Comparison of ENCODE assay signal across 15 cellular contexts in genomic region chr2:201275991-201276390, GRCh38. TPM values are rescaled to one million over a fixed set of nuclear protein-coding genes. Genes with fewer than 3 reads are reported as not detected.
A peak's percentile ranks its signal among the peaks of the same experiment; 100 is the strongest.
DNase-seq lines count a peak whose midpoint lies in the region; ATAC-seq and TF ChIP-seq lines count a peak whose summit lies in the region.
"Had no signal": no experiment of that assay in that cellular context is flagged by ENCODE, and none has a peak within 500 bp of the region (broad histone marks: within the 10 kb centered on the region; RNA-seq: fewer than 3 reads in every experiment).

No MANE protein-coding gene starts in this region.

- no peaks in the 10 kb centered on the region for H3K9me2 ChIP-seq in GM23338 (ENCODE audit: insufficient read depth)

- peaks cover 86 to 95% of the 10 kb centered on the region in 2 donors for H3K36me3 Mint-ChIP-seq in CD14-positive monocyte
- H3K36me3 Mint-ChIP-seq in GM23338 (ENCODE audit: low read depth): no peaks in the 10 kb centered on the region
- peaks cover 30 to 46% of the 10 kb centered on the region in 2 donors for H3K36me3 Mint-ChIP-seq in naive B cell

- no peak for DNase-seq in CD14-positive monocyte (ENCODE audit: low spot score)
- peak; percentile 90 for DNase-seq in GM23338 (ENCODE audit: low spot score)
- DNase-seq in brain microvascular endothelial cell: no peak
- no peak for DNase-seq in naive B cell
- no peak for DNase-seq in RPMI8226
- no peak for DNase-seq in dorsolateral prefrontal cortex
- DNase-seq: amygdala; central memory CD4-positive, alpha-beta T cell; foreskin fibroblast; Karpas-422; left lung; NCI-H1105 treated with DMSO at 0.1 percent for 48 hours; NCI-H526 treated with DMSO at 0.1 percent for 48 hours; small intestine had no signal

- peaks cover 0 to 2% (median 0%) of the 10 kb centered on the region in 7 donors for H3K9me3 Mint-ChIP-seq in CD14-positive monocyte
- no peaks in the 10 kb centered on the region for H3K9me3 Mint-ChIP-seq in GM23338
- no peaks in the 10 kb centered on the region for H3K9me3 Mint-ChIP-seq in naive B cell

- no peaks in the 10 kb centered on the region for H3K4me1 ChIP-seq in GM23338 (ENCODE audit: insufficient read depth)

- H3K4me3 ChIP-seq in GM23338 (no peak overlapping the region), brain microvascular endothelial cell (ENCODE audit: low read depth, low read length) (no peak overlapping the region), dorsolateral prefrontal cortex (no peak overlapping the region)
- H3K4me3 ChIP-seq: left lung had no signal

- H4K20me1 ChIP-seq in GM23338 (replicated peaks; ENCODE audit: insufficient read depth): no peaks in the 10 kb centered on the region

- H3K27me3 Mint-ChIP-seq in CD14-positive monocyte (ENCODE audit: low read depth in 3 of 3) (peaks cover 0 to 3% (median 0%) of the 10 kb centered on the region in 3 donors), GM23338 (ENCODE audit: insufficient read depth, low read depth, poor library complexity) (no peaks in the 10 kb centered on the region), naive B cell (no peaks in the 10 kb centered on the region)

- H3K27ac ChIP-seq in GM23338 (ENCODE audit: low read depth) (no peak overlapping the region), brain microvascular endothelial cell (no peak overlapping the region), dorsolateral prefrontal cortex (peak overlapping the region in 2 of 59 donors; percentile 25 to 49)
- H3K27ac ChIP-seq: left lung had no signal

- intact Hi-C loops in CD14-positive monocyte (cut with micrococcal nuclease): loop anchor here in 1 of 2 donors (10.0 kb wide), 1 partner anchor 89 kb away; no protein-coding TSS in a partner anchor
- intact Hi-C loops in dorsolateral prefrontal cortex (cut with DNase I): no loop called here

- peak; percentile 100 for ATAC-seq in GM23338
- ATAC-seq in naive B cell (ENCODE audit: low read depth in 2 of 2): peak; percentile 30 to 39
- no peak for ATAC-seq in HG03025 (IDR thresholded peaks at IDR 0.05; ENCODE audit: low FRiP score, unreplicated experiment)
- ATAC-seq: left lung had no signal

- H3K79me2 ChIP-seq in GM23338 (replicated peaks; ENCODE audit: insufficient read depth): no peaks in the 10 kb centered on the region

- no peak overlapping the region for H3K4me2 ChIP-seq in GM23338

- H2AFZ ChIP-seq in GM23338: no peak overlapping the region

- H3K36me3 ChIP-seq in GM23338 (ENCODE audit: insufficient read depth): no peaks in the 10 kb centered on the region
- peaks cover 17% of the 10 kb centered on the region for H3K36me3 ChIP-seq in brain microvascular endothelial cell (replicated peaks)

- H3K27ac Mint-ChIP-seq in CD14-positive monocyte (peak overlapping the region in 1 of 7 donors; percentile 47), GM23338 (no peak overlapping the region), naive B cell (peak overlapping the region in 3 of 6 donors; percentile 29 to 70 (median 58))

- TF ChIP-seq CTCF in CD14-positive monocyte (IDR thresholded peaks at IDR 0.05) (peak; percentile 13), GM23338 (conservative IDR thresholded peaks at IDR 0.05; ENCODE audit: low read depth in 2 of 2) (peak; percentile 67 to 79), brain microvascular endothelial cell (IDR thresholded peaks at IDR 0.05; ENCODE audit: low read depth, low read length, missing control alignments) (peak; percentile 25), dorsolateral prefrontal cortex (IDR thresholded peaks at IDR 0.05 in 54 of 56, conservative IDR thresholded peaks at IDR 0.05 in 2 of 56; ENCODE audit: low read depth in 1 of 56, partially characterized antibody in 56 of 56) (no peak)

- in situ Hi-C loops in brain microvascular endothelial cell (cut with HindIII; ENCODE audit: low pct_ligation_motif_present, low sequenced_read_pairs): no loop called here

- H3K4me3 Mint-ChIP-seq in CD14-positive monocyte: no peak overlapping the region
- no peak overlapping the region for H3K4me3 Mint-ChIP-seq in GM23338
- peak overlapping the region in 1 of 8 donors; percentile 42 for H3K4me3 Mint-ChIP-seq in naive B cell

- no peaks in the 10 kb centered on the region for H3K27me3 ChIP-seq in GM23338 (ENCODE audit: insufficient read depth)
- H3K27me3 ChIP-seq in brain microvascular endothelial cell (replicated peaks): no peaks in the 10 kb centered on the region
- no peaks in the 10 kb centered on the region for H3K27me3 ChIP-seq in dorsolateral prefrontal cortex
- H3K27me3 ChIP-seq: left lung had no signal

- H3K4me1 Mint-ChIP-seq in CD14-positive monocyte (peaks cover 17% of the 10 kb centered on the region), GM23338 (no peaks in the 10 kb centered on the region), naive B cell (peaks cover 24 to 42% (median 38%) of the 10 kb centered on the region in 3 donors)

- no peaks in the 10 kb centered on the region for H3F3A ChIP-seq in GM23338 (replicated peaks; ENCODE audit: low read depth)

TF ChIP-seq in GM23338, 12 proteins besides CTCF, POLR2A, EP300 and RAD21:
- TF ChIP-seq REST (IDR thresholded peaks at IDR 0.05; ENCODE audit: unreplicated experiment) (no peak), CREB1 (CRISPR knock-in tag; IDR thresholded peaks at IDR 0.05; ENCODE audit: low read depth) (0 out of 2 replicates have a peak, but pooled peaks have one; percentile 9)

RNA-seq across cellular contexts. Expression of gene CASP8, which starts 15.7 kb away (rescaled TPM):
- polyA plus RNA-seq in CD14-positive monocyte (10 to 100 TPM; 40.0 to 80.7 TPM), GM23338 (2016; fragmentation: Nextera tagmentation; extraction: Ambion mirVana) (2.3 TPM in 2 replicates), naive B cell (ENCODE audit: low read depth in 6 of 6) (10 to 100 TPM; 16.7 to 49.6 (median 31.2) TPM)
- total RNA-seq in GM23338 (2014; rRNA removed; shearing (Covaris generic)): 3.6 and 6.8 TPM in 2 replicates
- total RNA-seq in dorsolateral prefrontal cortex: 1 to 10 TPM in 118 of 120 experiments, under 1 TPM in 2; 0.80 to 7.9 (median 3.2) TPM

Comparison
In these comparisons a context has a peak if more than half of its experiments do, and no peak if none do; other contexts are left out.
1. CTCF ChIP-seq: peak in CD14-positive monocyte (single experiment), GM23338 (2 of 2) and brain microvascular endothelial cell (single experiment); none in dorsolateral prefrontal cortex (0 of 56).